8 cellular contexts compared by ENCODE assay signal in genomic region chr18:24014986-24015896, GRCh38. TPM values are rescaled to one million over a fixed set of nuclear protein-coding genes. Genes with fewer than 3 reads are reported as not detected.
DNase-seq lines count a peak whose midpoint lies in the region; ATAC-seq, FAIRE-seq and TF ChIP-seq lines count a peak whose summit lies in the region.

No MANE protein-coding gene starts in this region.

- H3K9ac ChIP-seq in SU-DHL-6 (ENCODE audit: low read length): peak overlapping the region; percentile 58

- no peaks in the 10 kb centered on the region for H3K27me3 ChIP-seq in CD4-positive, alpha-beta T cell (ENCODE audit: control insufficient read depth, insufficient read depth, low read length)
- H3K27me3 ChIP-seq in SU-DHL-6 (ENCODE audit: low read length): no peaks in the 10 kb centered on the region
- H3K27me3 ChIP-seq in right atrium auricular region: no peaks in the 10 kb centered on the region

- TF ChIP-seq CTCF in CD4-positive, alpha-beta T cell (IDR thresholded peaks at IDR 0.05): no peak
- TF ChIP-seq CTCF in SU-DHL-6 (IDR thresholded peaks at IDR 0.05; ENCODE audit: insufficient read depth, low read length, poor library complexity, severe bottlenecking): no peak
- no peak for TF ChIP-seq CTCF in astrocyte of the cerebellum (IDR thresholded peaks at IDR 0.05; ENCODE audit: low read depth, low read length, missing control alignments)
- TF ChIP-seq CTCF in right atrium auricular region (IDR thresholded peaks at IDR 0.05): no peak
- TF ChIP-seq CTCF in progenitor cell of endocrine pancreas (IDR thresholded peaks at IDR 0.05; ENCODE audit: unreplicated experiment): no peak

- no peaks in the 10 kb centered on the region for H3K27me3 Mint-ChIP-seq in CD4-positive, alpha-beta T cell
- peaks cover 12% of the 10 kb centered on the region for H3K27me3 Mint-ChIP-seq in progenitor cell of endocrine pancreas

- CTCF ChIA-PET in CD4-positive, alpha-beta T cell (lab: Charles Lee): interaction anchor here (1.2 kb wide), 1 partner anchor 61 kb away, joined by 4 read pairs; no protein-coding TSS in a partner anchor

- no peak for FAIRE-seq in GM19239 (lab: Jason Lieb, UNC)

- H3K79me2 ChIP-seq in SU-DHL-6 (ENCODE audit: insufficient read depth, low read length): no peaks in the 10 kb centered on the region

- H3K36me3 ChIP-seq in SU-DHL-6 (ENCODE audit: low read length) (no peaks in the 10 kb centered on the region), right atrium auricular region (no peaks in the 10 kb centered on the region)

- POLR2A ChIA-PET in CD4-positive, alpha-beta T cell (lab: Charles Lee): interaction anchor here (0.6 to 3.6 kb wide), 13 partner anchors 12 to 97 kb away, joined by 3 to 33 read pairs (median 3); no protein-coding TSS in a partner anchor

- H4K20me1 ChIP-seq in SU-DHL-6 (ENCODE audit: low read depth, low read length): peaks cover 10% of the 10 kb centered on the region; the same call in 1 of the 2 replicates

- H3K9me3 ChIP-seq in CD4-positive, alpha-beta T cell (ENCODE audit: control insufficient read depth, low read length): no peaks in the 10 kb centered on the region
- H3K9me3 ChIP-seq in SU-DHL-6 (ENCODE audit: insufficient read depth, low read length): no peaks in the 10 kb centered on the region
- no peaks in the 10 kb centered on the region for H3K9me3 ChIP-seq in right atrium auricular region

- DNase-seq in CD4-positive, alpha-beta T cell: peak in 8 of 10 experiments; percentile 33 to 62 (median 44)
- DNase-seq in HT1080 (ENCODE audit: low read depth) (peak; percentile 27), astrocyte of the cerebellum (ENCODE audit: low read depth) (no peak), right atrium auricular region (ENCODE audit: low spot score) (peak; percentile 77), progenitor cell of endocrine pancreas (ENCODE audit: low spot score, unreplicated experiment) (no peak), GM19239 (ENCODE audit: insufficient read length, low spot score) (no peak)

- H3K4me3 ChIP-seq in SU-DHL-6 (ENCODE audit: insufficient read depth, low read length, poor library complexity, severe bottlenecking) (peak overlapping the region; percentile 65), astrocyte of the cerebellum (ENCODE audit: low read depth, low read length) (peak overlapping the region; percentile 77), right atrium auricular region (peak overlapping the region; percentile 73 to 78)

- H3F3A ChIP-seq in SU-DHL-6 (ENCODE audit: insufficient read depth): peaks cover 32% of the 10 kb centered on the region

- peaks cover 80% of the 10 kb centered on the region for H3K4me1 Mint-ChIP-seq in CD4-positive, alpha-beta T cell (ENCODE audit: low read depth)
- peaks cover 29% of the 10 kb centered on the region for H3K4me1 Mint-ChIP-seq in progenitor cell of endocrine pancreas (ENCODE audit: low read depth)

- peak overlapping the region; percentile 88 for H3K27ac ChIP-seq in CD4-positive, alpha-beta T cell (ENCODE audit: low read depth, low read length)
- H3K27ac ChIP-seq in SU-DHL-6 (ENCODE audit: low read depth, low read length) (no peak overlapping the region), right atrium auricular region (peak overlapping the region; percentile 81 to 85)

- H3K4me1 ChIP-seq in right atrium auricular region: peaks cover 0 to 8% of the 10 kb centered on the region in 2 donors

- H3K9me3 Mint-ChIP-seq in CD4-positive, alpha-beta T cell: no peaks in the 10 kb centered on the region
- H3K9me3 Mint-ChIP-seq in progenitor cell of endocrine pancreas (ENCODE audit: low read depth): no peaks in the 10 kb centered on the region

- H3K4me3 Mint-ChIP-seq in CD4-positive, alpha-beta T cell: peak overlapping the region; percentile 94
- peak overlapping the region; percentile 89 for H3K4me3 Mint-ChIP-seq in progenitor cell of endocrine pancreas (ENCODE audit: low read depth)

- H2AFZ ChIP-seq in SU-DHL-6 (ENCODE audit: low read depth, low read length, severe bottlenecking): peak overlapping the region; percentile 88

- H3K27ac Mint-ChIP-seq in CD4-positive, alpha-beta T cell: peak overlapping the region; percentile 86
- peak overlapping the region; percentile 87 for H3K27ac Mint-ChIP-seq in progenitor cell of endocrine pancreas

- in situ Hi-C loops in astrocyte of the cerebellum (cut with HindIII; ENCODE audit: low sequenced_read_pairs): no loop called here

- ATAC-seq in CD4-positive, alpha-beta T cell (ENCODE audit: poor library complexity): peak; percentile 25
- ATAC-seq in GM19035 (IDR thresholded peaks at IDR 0.05; ENCODE audit: unreplicated experiment): no peak

- intact Hi-C loops in CD4-positive, alpha-beta T cell (cut with DNase I, micrococcal nuclease): loop anchor here (2.0 to 5.0 kb wide), 8 partner anchors 37 to 513 kb away; partner anchors contain the start of gene RMC1 (in 1 of the 2)

- H3K36me3 Mint-ChIP-seq in CD4-positive, alpha-beta T cell (ENCODE audit: low read depth): peaks cover 36% of the 10 kb centered on the region
- H3K36me3 Mint-ChIP-seq in progenitor cell of endocrine pancreas (ENCODE audit: insufficient read depth): no peaks in the 10 kb centered on the region

- no peaks in the 10 kb centered on the region for H3K9me2 ChIP-seq in SU-DHL-6 (replicated peaks; ENCODE audit: insufficient read depth, low read length)

- peak overlapping the region; percentile 71 for H3K4me2 ChIP-seq in SU-DHL-6 (ENCODE audit: low read depth, low read length, poor library complexity, severe bottlenecking)

RNA-seq across cellular contexts. Expression of gene TTC39C, which starts 0.7 kb away (rescaled TPM):
- 10 to 100 TPM; 82.6 to 91.8 TPM for total RNA-seq in CD4-positive, alpha-beta T cell
- 20.4 and 20.8 TPM in 2 replicates for total RNA-seq in HT1080 (2014; rRNA removed; shearing (Covaris generic))
- polyA plus RNA-seq in HT1080 (2015; cell fraction: cytosol; rRNA removed): 20.2 and 22.4 TPM in 2 replicates
- 21.2 and 28.1 TPM in 2 replicates for polyA plus RNA-seq in HT1080 (2015; cell fraction: nucleus; rRNA removed)
- total RNA-seq in right atrium auricular region (10 to 100 TPM in 1 of 2 donors, 1 to 10 TPM in 1; 4.2 to 10.3 TPM), progenitor cell of endocrine pancreas (28.8 and 30.1 TPM in 2 replicates)

Comparison
In these comparisons a context has a peak if more than half of its experiments do, and no peak if none do; other contexts are left out.
1. DNase-seq: peak in CD4-positive, alpha-beta T cell (8 of 10), HT1080 (single experiment) and right atrium auricular region (single experiment); none in astrocyte of the cerebellum (single experiment), progenitor cell of endocrine pancreas (single experiment) and GM19239 (single experiment).
2. Peak in every context shown above with its lines, with median percentiles within 50 percentile points of each other: H3K4me3 ChIP-seq.